Comparison of ENCODE assay signal across 1 cellular context in genomic region chr22:35972559-35972958, GRCh38.
TF ChIP-seq lines count a peak whose summit lies in the region.

No MANE protein-coding gene starts in this region.

TF ChIP-seq in HEK293, 187 proteins besides CTCF, POLR2A, EP300 and RAD21:
- TF ChIP-seq REST (tag by site-specific recombination; IDR thresholded peaks at IDR 0.05) (no peak), ZFP37 (tag by site-specific recombination; IDR thresholded peaks at IDR 0.05) (no peak), ZNF777 (tag by site-specific recombination; IDR thresholded peaks at IDR 0.05; ENCODE audit: borderline replicate concordance) (no peak), ZFP3 (tag by site-specific recombination; IDR thresholded peaks at IDR 0.05; ENCODE audit: low read depth) (no peak), ZNF18 (tag by site-specific recombination; IDR thresholded peaks at IDR 0.05) (no peak), ZNF645 (tag by site-specific recombination; IDR thresholded peaks at IDR 0.05) (no peak), ZFHX2 (tag by site-specific recombination; conservative IDR thresholded peaks at IDR 0.05) (0 out of 2 replicates have a peak, but pooled peaks have one; percentile 5), ZNF138 (tag by site-specific recombination; IDR thresholded peaks at IDR 0.05; ENCODE audit: borderline replicate concordance) (no peak), GLI4 (tag by site-specific recombination; IDR thresholded peaks at IDR 0.05) (no peak), ZNF626 (tag by site-specific recombination; IDR thresholded peaks at IDR 0.05) (no peak), ZNF624 (tag by site-specific recombination; IDR thresholded peaks at IDR 0.05) (no peak), EGR2 (tag by site-specific recombination; IDR thresholded peaks at IDR 0.05; ENCODE audit: low read depth) (0 out of 2 replicates have a peak, but pooled peaks have one; percentile 38), ZNF398 (tag by site-specific recombination; IDR thresholded peaks at IDR 0.05) (no peak), ZNF561 (tag by site-specific recombination; IDR thresholded peaks at IDR 0.05; ENCODE audit: borderline replicate concordance) (no peak)
- TF ChIP-seq, protein P1, sequence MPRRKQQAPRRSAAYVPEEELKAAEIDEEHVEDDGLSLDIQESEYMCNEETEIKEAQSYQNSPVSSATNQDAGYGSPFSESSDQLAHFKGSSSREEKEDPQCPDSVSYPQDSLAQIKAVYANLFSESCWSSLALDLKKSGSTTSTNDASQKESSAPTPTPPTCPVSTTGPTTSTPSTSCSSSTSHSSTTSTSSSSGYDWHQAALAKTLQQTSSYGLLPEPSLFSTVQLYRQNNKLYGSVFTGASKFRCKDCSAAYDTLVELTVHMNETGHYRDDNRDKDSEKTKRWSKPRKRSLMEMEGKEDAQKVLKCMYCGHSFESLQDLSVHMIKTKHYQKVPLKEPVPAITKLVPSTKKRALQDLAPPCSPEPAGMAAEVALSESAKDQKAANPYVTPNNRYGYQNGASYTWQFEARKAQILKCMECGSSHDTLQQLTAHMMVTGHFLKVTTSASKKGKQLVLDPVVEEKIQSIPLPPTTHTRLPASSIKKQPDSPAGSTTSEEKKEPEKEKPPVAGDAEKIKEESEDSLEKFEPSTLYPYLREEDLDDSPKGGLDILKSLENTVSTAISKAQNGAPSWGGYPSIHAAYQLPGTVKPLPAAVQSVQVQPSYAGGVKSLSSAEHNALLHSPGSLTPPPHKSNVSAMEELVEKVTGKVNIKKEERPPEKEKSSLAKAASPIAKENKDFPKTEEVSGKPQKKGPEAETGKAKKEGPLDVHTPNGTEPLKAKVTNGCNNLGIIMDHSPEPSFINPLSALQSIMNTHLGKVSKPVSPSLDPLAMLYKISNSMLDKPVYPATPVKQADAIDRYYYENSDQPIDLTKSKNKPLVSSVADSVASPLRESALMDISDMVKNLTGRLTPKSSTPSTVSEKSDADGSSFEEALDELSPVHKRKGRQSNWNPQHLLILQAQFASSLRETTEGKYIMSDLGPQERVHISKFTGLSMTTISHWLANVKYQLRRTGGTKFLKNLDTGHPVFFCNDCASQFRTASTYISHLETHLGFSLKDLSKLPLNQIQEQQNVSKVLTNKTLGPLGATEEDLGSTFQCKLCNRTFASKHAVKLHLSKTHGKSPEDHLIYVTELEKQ (tag by site-specific recombination; IDR thresholded peaks at IDR 0.05; ENCODE audit: borderline replicate concordance): no peak
TF ChIP-seq in HEK293: peak in this region for 2.
